38 cellular contexts compared by ENCODE assay signal in the genomic region with DNA sequence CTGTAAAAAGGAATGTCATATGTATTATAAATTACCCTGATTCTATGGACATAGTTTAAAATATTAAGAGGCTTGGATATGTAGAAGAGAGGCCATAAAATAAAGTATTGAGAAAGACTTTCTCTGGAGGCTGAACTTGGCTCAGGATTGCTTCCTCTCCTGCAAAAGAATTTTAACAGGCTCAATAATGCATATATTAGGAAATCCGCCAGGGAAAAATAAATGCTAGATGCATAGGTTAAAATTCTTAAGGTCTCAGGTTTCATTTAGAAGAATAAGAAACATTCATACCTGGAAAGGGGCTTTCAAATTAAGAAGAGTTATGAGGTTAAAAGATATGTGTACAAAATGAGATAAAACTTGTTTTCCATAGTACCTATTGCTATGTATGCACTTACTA.
"Had no signal": no experiment of that assay in that cellular context is flagged by ENCODE, and none has a peak within 500 bp of the region (broad histone marks: within the 10 kb centered on the region; RNA-seq: fewer than 3 reads in every experiment).

No MANE protein-coding gene starts in this region.

- DNase-seq: activated effector memory CD4-positive, alpha-beta T cell treated with anti-CD3 and anti-CD28 coated beads, Interleukin-2, amount 50 U/mL, for 16 hours; activated effector memory CD4-positive, alpha-beta T cell treated with Interleukin-2 at 50 U/mL for 16 hours; activated gamma-delta T cell; activated gamma-delta T cell treated with Interleukin-2 at 50 U/mL for 16 hours; activated naive CD4-positive, alpha-beta T cell; activated naive CD4-positive, alpha-beta T cell treated with anti-CD3 and anti-CD28 coated beads for 36 hours; activated naive CD4-positive, alpha-beta T cell treated with anti-CD3 and anti-CD28 coated beads, Interleukin-2, amount 10 ng/mL, durations not matched to agents 7 days and 5 days; activated naive CD4-positive, alpha-beta T cell treated with anti-CD3 and anti-CD28 coated beads, Interleukin-2, amount 50 U/mL, for 16 hours; activated naive CD4-positive, alpha-beta T cell treated with Interleukin-2 at 50 U/mL for 16 hours; activated naive CD8-positive, alpha-beta T cell treated with anti-CD3 and anti-CD28 coated beads for 36 hours; activated naive CD8-positive, alpha-beta T cell treated with anti-CD3 and anti-CD28 coated beads, Interleukin-2, amount 10 ng/mL, durations not matched to agents 7 days and 5 days; activated naive CD8-positive, alpha-beta T cell treated with anti-CD3 and anti-CD28 coated beads, Interleukin-2, amount 50 U/mL, for 24 hours; activated T-cell treated with anti-CD3 and anti-CD28 coated beads for 4 hours; activated T-cell treated with anti-CD3 and anti-CD28 coated beads, Interleukin-2, amount 50 U/mL, for 1 hour; activated T-cell treated with anti-CD3 and anti-CD28 coated beads, Interleukin-2, amount 50 U/mL, for 24 hours; activated T-cell treated with anti-CD3 and anti-CD28 coated beads, Interleukin-2, amount 50 U/mL, for 4 hours; activated T-cell treated with anti-CD3 and anti-CD28 coated beads, Interleukin-2, amount 50 U/mL, for 48 hours; activated T-cell treated with anti-CD3 and anti-CD28 coated beads, Interleukin-2, amount 50 U/mL, for 72 hours; adrenal gland; amniotic stem cell; amygdala; anterior cingulate cortex; aorta; body of pancreas; brain microvascular endothelial cell; caudate nucleus; central memory CD4-positive, alpha-beta T cell; cerebellar nuclear complex had no signal

- H3K36me3 Mint-ChIP-seq: activated naive CD4-positive, alpha-beta T cell treated with anti-CD3 and anti-CD28 coated beads, Interleukin-2, amount 10 ng/mL, durations not matched to agents 7 days and 5 days; activated naive CD4-positive, alpha-beta T cell treated with anti-CD3 and anti-CD28 coated beads, Interleukin-2, amount 50 U/mL, for 24 hours; activated naive CD4-positive, alpha-beta T cell treated with anti-CD3 and anti-CD28 coated beads, Interleukin-2, amount 50 U/mL, for 72 hours; activated naive CD8-positive, alpha-beta T cell; activated naive CD8-positive, alpha-beta T cell treated with anti-CD3 and anti-CD28 coated beads for 36 hours; activated naive CD8-positive, alpha-beta T cell treated with anti-CD3 and anti-CD28 coated beads, Interleukin-2, amount 10 ng/mL, durations not matched to agents 7 days and 5 days; brain had no signal

- H3K4me1 Mint-ChIP-seq: activated naive CD4-positive, alpha-beta T cell treated with anti-CD3 and anti-CD28 coated beads, Interleukin-2, amount 10 ng/mL, durations not matched to agents 7 days and 5 days; activated naive CD4-positive, alpha-beta T cell treated with anti-CD3 and anti-CD28 coated beads, Interleukin-2, amount 50 U/mL, for 24 hours; activated naive CD8-positive, alpha-beta T cell treated with anti-CD3 and anti-CD28 coated beads for 36 hours; activated naive CD8-positive, alpha-beta T cell treated with anti-CD3 and anti-CD28 coated beads, Interleukin-2, amount 10 ng/mL, durations not matched to agents 7 days and 5 days; activated naive CD8-positive, alpha-beta T cell treated with anti-CD3 and anti-CD28 coated beads, Interleukin-2, amount 50 U/mL, for 24 hours; activated T-helper 17 cell treated with anti-CD3 and anti-CD28 coated beads, Interleukin-2, amount 50 U/mL, for 72 hours; brain; central memory CD8-positive, alpha-beta T cell had no signal

- ATAC-seq: activated naive CD4-positive, alpha-beta T cell treated with anti-CD3 and anti-CD28 coated beads, Interleukin-2, amount 50 U/mL, for 72 hours; activated naive CD8-positive, alpha-beta T cell treated with anti-CD3 and anti-CD28 coated beads, Interleukin-2, amount 50 U/mL, for 24 hours; activated T-cell treated with anti-CD3 and anti-CD28 coated beads, Interleukin-2, amount 50 U/mL, for 4 hours; activated T-cell treated with anti-CD3 and anti-CD28 coated beads, Interleukin-2, amount 50 U/mL, for 72 hours; activated T-helper 17 cell treated with anti-CD3 and anti-CD28 coated beads, Interleukin-2, amount 50 U/mL, for 72 hours; body of pancreas had no signal

- H3K9me3 Mint-ChIP-seq: activated naive CD4-positive, alpha-beta T cell treated with anti-CD3 and anti-CD28 coated beads for 36 hours; activated naive CD4-positive, alpha-beta T cell treated with anti-CD3 and anti-CD28 coated beads, Interleukin-2, amount 10 ng/mL, durations not matched to agents 7 days and 5 days; activated naive CD4-positive, alpha-beta T cell treated with anti-CD3 and anti-CD28 coated beads, Interleukin-2, amount 50 U/mL, for 72 hours; activated naive CD8-positive, alpha-beta T cell treated with anti-CD3 and anti-CD28 coated beads for 36 hours; activated naive CD8-positive, alpha-beta T cell treated with anti-CD3 and anti-CD28 coated beads, Interleukin-2, amount 10 ng/mL, durations not matched to agents 7 days and 5 days; activated naive CD8-positive, alpha-beta T cell treated with anti-CD3 and anti-CD28 coated beads, Interleukin-2, amount 50 U/mL, for 24 hours; activated T-cell treated with anti-CD3 and anti-CD28 coated beads, Interleukin-2, amount 50 U/mL, for 24 hours; activated T-cell treated with anti-CD3 and anti-CD28 coated beads, Interleukin-2, amount 50 U/mL, for 4 hours; activated T-helper 1 cell treated with anti-CD3 and anti-CD28 coated beads, Interleukin-12 subunit alpha, Interleukin-12 subunit beta, Interleukin-2, Interleukin-4 antibody, amounts not matched to agents 30 ng/mL and 10 ng/mL and 1 ng/mL, durations not matched to agents 14 hours and 24 hours and 36 hours; activated T-helper 17 cell treated with anti-CD3 and anti-CD28 coated beads, Interleukin-2, amount 50 U/mL, for 72 hours; activated T-helper 2 cell treated with anti-CD3 and anti-CD28 coated beads, Interferon-gamma antibody, Interleukin-2, Interleukin-4, amounts not matched to agents 10 μg/mL and 5 μg/mL and 100 μg/mL, durations not matched to agents 14 hours and 24 hours and 36 hours; brain; central memory CD8-positive, alpha-beta T cell had no signal

- H3K4me3 Mint-ChIP-seq: activated naive CD4-positive, alpha-beta T cell treated with anti-CD3 and anti-CD28 coated beads for 36 hours; activated naive CD4-positive, alpha-beta T cell treated with anti-CD3 and anti-CD28 coated beads, Interleukin-2, amount 10 ng/mL, durations not matched to agents 7 days and 5 days; activated naive CD4-positive, alpha-beta T cell treated with anti-CD3 and anti-CD28 coated beads, Interleukin-2, amount 50 U/mL, for 24 hours; activated naive CD8-positive, alpha-beta T cell; activated naive CD8-positive, alpha-beta T cell treated with anti-CD3 and anti-CD28 coated beads for 36 hours; activated naive CD8-positive, alpha-beta T cell treated with anti-CD3 and anti-CD28 coated beads, Interleukin-2, amount 10 ng/mL, durations not matched to agents 7 days and 5 days; activated naive CD8-positive, alpha-beta T cell treated with anti-CD3 and anti-CD28 coated beads, Interleukin-2, amount 50 U/mL, for 24 hours; activated T-cell treated with anti-CD3 and anti-CD28 coated beads, Interleukin-2, amount 50 U/mL, for 24 hours; activated T-cell treated with anti-CD3 and anti-CD28 coated beads, Interleukin-2, amount 50 U/mL, for 4 hours; activated T-cell treated with anti-CD3 and anti-CD28 coated beads, Interleukin-2, amount 50 U/mL, for 72 hours; activated T-helper 1 cell treated with anti-CD3 and anti-CD28 coated beads, Interleukin-12 subunit alpha, Interleukin-12 subunit beta, Interleukin-2, Interleukin-4 antibody, amounts not matched to agents 30 ng/mL and 10 ng/mL and 1 ng/mL, durations not matched to agents 14 hours and 24 hours and 36 hours; activated T-helper 17 cell treated with anti-CD3 and anti-CD28 coated beads, Interleukin-2, amount 50 U/mL, for 72 hours; brain; central memory CD8-positive, alpha-beta T cell had no signal

- H3K36me3 ChIP-seq: adrenal gland, brain microvascular endothelial cell, breast epithelium, cardiac muscle cell had no signal

- H3K4me3 ChIP-seq: adrenal gland, body of pancreas, breast epithelium, cardiac muscle cell had no signal

- H3K4me1 ChIP-seq: adrenal gland, body of pancreas, breast epithelium had no signal

- H3K27me3 ChIP-seq: adrenal gland, body of pancreas, brain microvascular endothelial cell, breast epithelium, cardiac muscle cell had no signal

- H3K9me3 ChIP-seq: adrenal gland, body of pancreas, breast epithelium had no signal

- H3K27me3 Mint-ChIP-seq: activated naive CD4-positive, alpha-beta T cell treated with anti-CD3 and anti-CD28 coated beads, Interleukin-2, amount 10 ng/mL, durations not matched to agents 7 days and 5 days; activated naive CD4-positive, alpha-beta T cell treated with anti-CD3 and anti-CD28 coated beads, Interleukin-2, amount 50 U/mL, for 24 hours; activated naive CD8-positive, alpha-beta T cell; activated naive CD8-positive, alpha-beta T cell treated with anti-CD3 and anti-CD28 coated beads for 36 hours; activated naive CD8-positive, alpha-beta T cell treated with anti-CD3 and anti-CD28 coated beads, Interleukin-2, amount 10 ng/mL, durations not matched to agents 7 days and 5 days; activated T-cell treated with anti-CD3 and anti-CD28 coated beads, Interleukin-2, amount 50 U/mL, for 24 hours; activated T-helper 17 cell treated with anti-CD3 and anti-CD28 coated beads, Interleukin-2, amount 50 U/mL, for 72 hours; brain had no signal

- H3K27ac Mint-ChIP-seq: activated naive CD4-positive, alpha-beta T cell treated with anti-CD3 and anti-CD28 coated beads for 36 hours; activated naive CD4-positive, alpha-beta T cell treated with anti-CD3 and anti-CD28 coated beads, Interleukin-2, amount 10 ng/mL, durations not matched to agents 7 days and 5 days; activated naive CD4-positive, alpha-beta T cell treated with anti-CD3 and anti-CD28 coated beads, Interleukin-2, amount 50 U/mL, for 24 hours; activated naive CD4-positive, alpha-beta T cell treated with anti-CD3 and anti-CD28 coated beads, Interleukin-2, amount 50 U/mL, for 72 hours; activated naive CD8-positive, alpha-beta T cell; activated naive CD8-positive, alpha-beta T cell treated with anti-CD3 and anti-CD28 coated beads for 36 hours; activated naive CD8-positive, alpha-beta T cell treated with anti-CD3 and anti-CD28 coated beads, Interleukin-2, amount 10 ng/mL, durations not matched to agents 7 days and 5 days; activated naive CD8-positive, alpha-beta T cell treated with anti-CD3 and anti-CD28 coated beads, Interleukin-2, amount 50 U/mL, for 24 hours; activated T-cell treated with anti-CD3 and anti-CD28 coated beads, Interleukin-2, amount 50 U/mL, for 24 hours; activated T-cell treated with anti-CD3 and anti-CD28 coated beads, Interleukin-2, amount 50 U/mL, for 72 hours; activated T-helper 1 cell treated with anti-CD3 and anti-CD28 coated beads, Interleukin-12 subunit alpha, Interleukin-12 subunit beta, Interleukin-2, Interleukin-4 antibody, amounts not matched to agents 30 ng/mL and 10 ng/mL and 1 ng/mL, durations not matched to agents 14 hours and 24 hours and 36 hours; activated T-helper 17 cell treated with anti-CD3 and anti-CD28 coated beads, Interleukin-2, amount 50 U/mL, for 72 hours; activated T-helper 2 cell treated with anti-CD3 and anti-CD28 coated beads, Interferon-gamma antibody, Interleukin-2, Interleukin-4, amounts not matched to agents 10 μg/mL and 5 μg/mL and 100 μg/mL, durations not matched to agents 14 hours and 24 hours and 36 hours; brain had no signal

- H3K27ac ChIP-seq: adrenal gland, body of pancreas, brain microvascular endothelial cell, breast epithelium, cardiac muscle cell had no signal
